Comparison of ENCODE assay signal across 1 cellular context in genomic region chr1:27770293-27770830, GRCh38.
TF ChIP-seq lines count a peak whose summit lies in the region.

No MANE protein-coding gene starts in this region.

TF ChIP-seq in K562, 482 proteins besides CTCF, POLR2A, EP300 and RAD21 (continued from another document):
- TF ChIP-seq HNRNPLL (IDR thresholded peaks at IDR 0.05; ENCODE audit: low read depth, low read length, poor library complexity, severe bottlenecking) = no peak
- TF ChIP-seq RFX1 (IDR thresholded peaks at IDR 0.05) = peak; percentile 66
